Comparison of ENCODE assay signal across 13 cellular contexts in genomic region chr5:148145916-148146315, GRCh38. TPM values are rescaled to one million over a fixed set of nuclear protein-coding genes. Genes with fewer than 3 reads are reported as not detected.
A peak's percentile ranks its signal among the peaks of the same experiment; 100 is the strongest.
DNase-seq lines count a peak whose midpoint lies in the region; ATAC-seq lines count a peak whose summit lies in the region.
"Had no signal": no experiment of that assay in that cellular context is flagged by ENCODE, and none has a peak within 500 bp of the region (broad histone marks: within the 10 kb centered on the region; RNA-seq: fewer than 3 reads in every experiment).

No MANE protein-coding gene starts in this region.

- no peak overlapping the region for H3K4me3 ChIP-seq in mucosa of rectum (ENCODE audit: low read length in 2 of 2)
- H3K4me3 ChIP-seq: SJSA1, spleen had no signal

- peak overlapping the region; percentile 45 to 68 for H3K27ac ChIP-seq in mucosa of rectum (ENCODE audit: low read depth in 2 of 2, low read length in 2 of 2)
- H3K27ac ChIP-seq: SJSA1, spleen had no signal

- H3K27me3 ChIP-seq in mucosa of rectum (ENCODE audit: control insufficient read depth in 2 of 2, insufficient read depth in 2 of 2, low read length in 2 of 2): no peaks in the 10 kb centered on the region
- H3K27me3 ChIP-seq: BE2C, SJSA1, spleen had no signal

- H3K4me1 ChIP-seq in mucosa of rectum (ENCODE audit: control insufficient read depth in 2 of 2, insufficient read depth in 2 of 2, low read length in 2 of 2): peaks cover 9 to 27% of the 10 kb centered on the region in 2 donors
- H3K4me1 ChIP-seq: BE2C, SJSA1, spleen had no signal

- H3K36me3 Mint-ChIP-seq in stimulated activated memory B cell treated with anti-CD40 and anti-IgM and Interleukin-4, amounts not matched to agents 10 μg/mL and 1 μg/mL and 100 μg/mL, for 72 hours: no peaks in the 10 kb centered on the region
- no peaks in the 10 kb centered on the region for H3K36me3 Mint-ChIP-seq in activated CD4-positive, alpha-beta T cell treated with anti-CD3 and anti-CD28 coated beads, Interleukin-2, amount 10 ng/mL, durations not matched to agents 24 days and 14 days (ENCODE audit: low read depth)
- H3K36me3 Mint-ChIP-seq: memory B cell had no signal

- H3K27ac Mint-ChIP-seq in stimulated activated memory B cell treated with anti-CD40 and anti-IgM and Interleukin-4, amounts not matched to agents 10 μg/mL and 1 μg/mL and 100 μg/mL, for 72 hours: no peak overlapping the region
- no peak overlapping the region for H3K27ac Mint-ChIP-seq in activated CD4-positive, alpha-beta T cell treated with anti-CD3 and anti-CD28 coated beads, Interleukin-2, amount 10 ng/mL, durations not matched to agents 24 days and 14 days
- H3K27ac Mint-ChIP-seq: memory B cell had no signal

- peaks cover 4% of the 10 kb centered on the region for H3K9me3 Mint-ChIP-seq in stimulated activated memory B cell treated with anti-CD40 and anti-IgM and Interleukin-4, amounts not matched to agents 10 μg/mL and 1 μg/mL and 100 μg/mL, for 72 hours
- no peaks in the 10 kb centered on the region for H3K9me3 Mint-ChIP-seq in activated CD4-positive, alpha-beta T cell treated with anti-CD3 and anti-CD28 coated beads, Interleukin-2, amount 10 ng/mL, durations not matched to agents 24 days and 14 days

- no peaks in the 10 kb centered on the region for H3K9me3 ChIP-seq in mucosa of rectum (ENCODE audit: control insufficient read depth in 2 of 2, low read length in 2 of 2)
- H3K9me3 ChIP-seq: BE2C, SJSA1, spleen had no signal

- no peaks in the 10 kb centered on the region for H3K4me1 Mint-ChIP-seq in stimulated activated memory B cell treated with anti-CD40 and anti-IgM and Interleukin-4, amounts not matched to agents 10 μg/mL and 1 μg/mL and 100 μg/mL, for 72 hours
- H3K4me1 Mint-ChIP-seq in activated CD4-positive, alpha-beta T cell treated with anti-CD3 and anti-CD28 coated beads, Interleukin-2, amount 10 ng/mL, durations not matched to agents 24 days and 14 days: no peaks in the 10 kb centered on the region
- H3K4me1 Mint-ChIP-seq: memory B cell had no signal

- ATAC-seq in esophagus mucosa: peak; percentile 88
- ATAC-seq in stimulated activated memory B cell treated with anti-CD40 and anti-IgM and Interleukin-4, amounts not matched to agents 10 μg/mL and 1 μg/mL and 100 μg/mL, for 72 hours: no peak
- ATAC-seq in left lobe of liver: no peak

- H3K4me3 Mint-ChIP-seq in stimulated activated memory B cell treated with anti-CD40 and anti-IgM and Interleukin-4, amounts not matched to agents 10 μg/mL and 1 μg/mL and 100 μg/mL, for 72 hours: no peak overlapping the region
- H3K4me3 Mint-ChIP-seq in activated CD4-positive, alpha-beta T cell treated with anti-CD3 and anti-CD28 coated beads, Interleukin-2, amount 10 ng/mL, durations not matched to agents 24 days and 14 days: no peak overlapping the region
- H3K4me3 Mint-ChIP-seq: memory B cell had no signal

- no peaks in the 10 kb centered on the region for H3K27me3 Mint-ChIP-seq in stimulated activated memory B cell treated with anti-CD40 and anti-IgM and Interleukin-4, amounts not matched to agents 10 μg/mL and 1 μg/mL and 100 μg/mL, for 72 hours
- peaks cover 7% of the 10 kb centered on the region for H3K27me3 Mint-ChIP-seq in activated CD4-positive, alpha-beta T cell treated with anti-CD3 and anti-CD28 coated beads, Interleukin-2, amount 10 ng/mL, durations not matched to agents 24 days and 14 days
- H3K27me3 Mint-ChIP-seq: memory B cell had no signal

- intact Hi-C loops in activated CD4-positive, alpha-beta T cell treated with anti-CD3 and anti-CD28 coated beads, Interleukin-2, amount 10 ng/mL, durations not matched to agents 24 days and 14 days (cut with micrococcal nuclease): no loop called here

- H3K9ac ChIP-seq in mucosa of rectum (ENCODE audit: low read depth in 1 of 2, low read length in 2 of 2): no peak overlapping the region

- DNase-seq in DMS153 treated with DMSO at 0.1 percent for 48 hours (lab: John Stamatoyannopoulos, UW; ENCODE audit: unreplicated experiment): peak; percentile 0
- peak; percentile 66 for DNase-seq in NCI-H345 (lab: John Stamatoyannopoulos, UW)
- DNase-seq in middle frontal gyrus (ENCODE audit: extremely low spot score, low spot score): no peak
- no peak for DNase-seq in left lobe of liver (ENCODE audit: low spot score)
- no peak for DNase-seq in activated CD4-positive, alpha-beta T cell treated with anti-CD3 and anti-CD28 coated beads, Interleukin-2, amount 10 ng/mL, durations not matched to agents 24 days and 14 days
- DNase-seq: BE2C, NCI-H1694 treated with DMSO at 0.1 percent for 48 hours, spleen had no signal

- H3K36me3 ChIP-seq in mucosa of rectum (ENCODE audit: control insufficient read depth in 2 of 2, insufficient read depth in 2 of 2, low read length in 2 of 2): no peaks in the 10 kb centered on the region
- H3K36me3 ChIP-seq: BE2C, SJSA1, spleen had no signal

RNA-seq across cellular contexts. Expression of gene SPINK14, which starts 22.4 kb away (rescaled TPM):
- not detected for total RNA-seq in esophagus mucosa
- total RNA-seq in left lobe of liver: not detected
- total RNA-seq in activated CD4-positive, alpha-beta T cell treated with anti-CD3 and anti-CD28 coated beads, Interleukin-2, amount 10 ng/mL, durations not matched to agents 24 days and 14 days: not detected in 2 replicates
- total RNA-seq: SJSA1, spleen had no signal

RNA-seq across cellular contexts. Expression of gene SPINK6, which starts 56.9 kb away (rescaled TPM):
- total RNA-seq in esophagus mucosa (2.9 TPM), left lobe of liver (not detected)
- not detected in 2 replicates for total RNA-seq in activated CD4-positive, alpha-beta T cell treated with anti-CD3 and anti-CD28 coated beads, Interleukin-2, amount 10 ng/mL, durations not matched to agents 24 days and 14 days
- total RNA-seq: SJSA1, spleen had no signal

Comparison
In these comparisons a context has a peak if more than half of its experiments do, and no peak if none do; other contexts are left out.
1. DNase-seq: peak in DMS153 treated with DMSO at 0.1 percent for 48 hours (single experiment) and NCI-H345 (single experiment); none in middle frontal gyrus (single experiment), left lobe of liver (single experiment) and activated CD4-positive, alpha-beta T cell treated with anti-CD3 and anti-CD28 coated beads, Interleukin-2, amount 10 ng/mL, durations not matched to agents 24 days and 14 days (single experiment).